ENCODE assay signal across 8 cellular contexts in genomic region chr5:131109540-131110255, GRCh38. TPM values are rescaled to one million over a fixed set of nuclear protein-coding genes. Genes with fewer than 3 reads are reported as not detected.
DNase-seq lines count a peak whose midpoint lies in the region; ATAC-seq and TF ChIP-seq lines count a peak whose summit lies in the region.

No MANE protein-coding gene starts in this region.

- H3K14ac ChIP-seq in trophoblast cell (ENCODE audit: low read length) = no peak overlapping the region

- H3K4ac ChIP-seq in trophoblast cell (ENCODE audit: low read depth, low read length) = no peak overlapping the region

- in situ Hi-C loops in GM13976 (cut with MboI; ENCODE audit: low sequenced_read_pairs, unreplicated experiment) = loop anchor here (25.0 kb wide), 1 partner anchor 997 kb away; no protein-coding TSS in a partner anchor

- H3K23ac ChIP-seq in trophoblast cell (ENCODE audit: low read length) = no peak overlapping the region

- no peak overlapping the region for H3K27ac Mint-ChIP-seq in activated CD4-positive, alpha-beta T cell treated with anti-CD3 and anti-CD28 coated beads, Interleukin-2, amount 10 ng/mL, durations not matched to agents 7 days and 5 days

- H3K36me3 ChIP-seq in BJ (ENCODE audit: control insufficient read depth, insufficient read depth, low read length) = no peaks in the 10 kb centered on the region
- H3K36me3 ChIP-seq in trophoblast cell (ENCODE audit: control insufficient read depth in 1 of 2, insufficient read depth in 2 of 2, low read length in 2 of 2) = no peaks in the 10 kb centered on the region

- peak; percentile 70 for TF ChIP-seq CTCF in BJ (IDR thresholded peaks at IDR 0.05; ENCODE audit: insufficient read depth, low read depth, low read length)
- peak; percentile 64 for TF ChIP-seq CTCF in GM13976 (IDR thresholded peaks at IDR 0.05; ENCODE audit: borderline replicate concordance, control extremely low read depth, extremely low read depth, insufficient read depth, missing control alignments)

- no peaks in the 10 kb centered on the region for H3K79me2 ChIP-seq in trophoblast cell (ENCODE audit: control insufficient read depth, insufficient read depth, low read length, poor library complexity)

- no peak overlapping the region for H4K8ac ChIP-seq in trophoblast cell (ENCODE audit: low read depth, low read length)

- peaks cover 2% of the 10 kb centered on the region for H3K27me3 Mint-ChIP-seq in activated CD4-positive, alpha-beta T cell treated with anti-CD3 and anti-CD28 coated beads, Interleukin-2, amount 10 ng/mL, durations not matched to agents 7 days and 5 days

- H3K4me1 ChIP-seq in trophoblast cell (ENCODE audit: control insufficient read depth in 1 of 2, insufficient read depth in 2 of 2, low read length in 2 of 2) = no peaks in the 10 kb centered on the region

- DNase-seq in BJ (ENCODE audit: low read depth) = peak; percentile 2
- DNase-seq in GM13976 (ENCODE audit: low spot score) = peak; percentile 58
- DNase-seq in NCI-H1417 (lab: John Stamatoyannopoulos, UW) = peak; percentile 15 to 60 (median 17)
- peak; percentile 57 for DNase-seq in activated CD4-positive, alpha-beta T cell treated with anti-CD3 and anti-CD28 coated beads, Interleukin-2, amount 10 ng/mL, durations not matched to agents 7 days and 5 days
- peak; percentile 47 for DNase-seq in foreskin melanocyte
- peak; percentile 14 to 68 for DNase-seq in trophoblast cell
- no peak for DNase-seq in GM19240 (ENCODE audit: insufficient read length, low spot score)

- no peaks in the 10 kb centered on the region for H3K9me3 Mint-ChIP-seq in activated CD4-positive, alpha-beta T cell treated with anti-CD3 and anti-CD28 coated beads, Interleukin-2, amount 10 ng/mL, durations not matched to agents 7 days and 5 days

- H3K4me1 Mint-ChIP-seq in activated CD4-positive, alpha-beta T cell treated with anti-CD3 and anti-CD28 coated beads, Interleukin-2, amount 10 ng/mL, durations not matched to agents 7 days and 5 days = peaks cover 9% of the 10 kb centered on the region

- H3K18ac ChIP-seq in trophoblast cell (ENCODE audit: low read length) = no peak overlapping the region

- no peak overlapping the region for H2BK5ac ChIP-seq in trophoblast cell (ENCODE audit: low read depth, low read length, poor library complexity)

- H4K91ac ChIP-seq in trophoblast cell (ENCODE audit: low read depth, low read length) = no peak overlapping the region

- no peak overlapping the region for H3K4me3 Mint-ChIP-seq in activated CD4-positive, alpha-beta T cell treated with anti-CD3 and anti-CD28 coated beads, Interleukin-2, amount 10 ng/mL, durations not matched to agents 7 days and 5 days

- H2BK12ac ChIP-seq in trophoblast cell (ENCODE audit: low read length) = no peak overlapping the region

- H3K27me3 ChIP-seq in BJ (ENCODE audit: control insufficient read depth, insufficient read depth, low read length) = no peaks in the 10 kb centered on the region
- H3K27me3 ChIP-seq in trophoblast cell (ENCODE audit: insufficient read depth, low read length) = no peaks in the 10 kb centered on the region

- no peak overlapping the region for H2AFZ ChIP-seq in trophoblast cell (ENCODE audit: insufficient read depth, low read length, poor library complexity)

- H3K9ac ChIP-seq in trophoblast cell (ENCODE audit: low read length) = no peak overlapping the region

- no peaks in the 10 kb centered on the region for H3K36me3 Mint-ChIP-seq in activated CD4-positive, alpha-beta T cell treated with anti-CD3 and anti-CD28 coated beads, Interleukin-2, amount 10 ng/mL, durations not matched to agents 7 days and 5 days (ENCODE audit: low read depth)

- POLR2A ChIA-PET in BJ (lab: Charles Lee) = no interaction called here
- POLR2A ChIA-PET in activated CD4-positive, alpha-beta T cell treated with anti-CD3 and anti-CD28 coated beads, Interleukin-2, amount 10 ng/mL, durations not matched to agents 7 days and 5 days (lab: Charles Lee) = no interaction called here

- H3K9me3 ChIP-seq in trophoblast cell (ENCODE audit: insufficient read depth, low read depth, low read length) = peaks cover 2% of the 10 kb centered on the region

- WGBS in trophoblast cell (ENCODE audit: extremely low coverage, insufficient coverage, insufficient read length) = no CpG with 5 or more reads among the region's 2 CpGs

- H3K4me2 ChIP-seq in trophoblast cell (ENCODE audit: low read length) = no peak overlapping the region

- CTCF ChIA-PET in BJ (lab: Yijun Ruan, JAX) = interaction anchor here (0.6 to 4.0 kb wide), 4 partner anchors 239 to 1210 kb away, joined by 3 to 26 read pairs (median 4); no protein-coding TSS in a partner anchor
- CTCF ChIA-PET in activated CD4-positive, alpha-beta T cell treated with anti-CD3 and anti-CD28 coated beads, Interleukin-2, amount 10 ng/mL, durations not matched to agents 7 days and 5 days (lab: Charles Lee) = interaction anchor here (1.3 to 1.8 kb wide), 2 partner anchors 171 to 238 kb away, joined by 4 to 5 read pairs; no protein-coding TSS in a partner anchor

- peak; percentile 88 for ATAC-seq in HG02759 (IDR thresholded peaks at IDR 0.05; ENCODE audit: unreplicated experiment)

- no peaks in the 10 kb centered on the region for H3K79me1 ChIP-seq in trophoblast cell (ENCODE audit: low read length)

- H2AK5ac ChIP-seq in trophoblast cell (ENCODE audit: low read length) = no peak overlapping the region

- H2BK120ac ChIP-seq in trophoblast cell (ENCODE audit: insufficient read depth, low read length, poor library complexity) = no peak overlapping the region

- no peak overlapping the region for H3K27ac ChIP-seq in trophoblast cell (ENCODE audit: low read depth, low read length)

- H3K4me3 ChIP-seq in BJ (ENCODE audit: low read depth, low read length) (no peak overlapping the region), trophoblast cell (ENCODE audit: low read depth, low read length) (no peak overlapping the region)

- no peak overlapping the region for H4K12ac ChIP-seq in trophoblast cell (ENCODE audit: low read depth, low read length)

RNA-seq across cellular contexts. Expression of gene HINT1, which starts 55.4 kb away (rescaled TPM):
- 335 and 489 TPM in 2 replicates for polyA plus RNA-seq in BJ (2011; rRNA removed)
- polyA minus RNA-seq in BJ (2011; rRNA and poly(A)+ RNA removed) = 55.5 and 98.8 TPM in 2 replicates
- 100 to 1,000 TPM; 274 to 278 TPM for total RNA-seq in activated CD4-positive, alpha-beta T cell treated with anti-CD3 and anti-CD28 coated beads, Interleukin-2, amount 10 ng/mL, durations not matched to agents 7 days and 5 days
- 262 and 267 TPM in 2 replicates for polyA plus RNA-seq in trophoblast cell (2013)
